Comparison of ENCODE assay signal across 1 cellular context in genomic region chrX:152896450-152896849, GRCh38.
TF ChIP-seq lines count a peak whose summit lies in the region.

No MANE protein-coding gene starts in this region.

TF ChIP-seq in GM23338, 12 proteins besides CTCF, POLR2A, EP300 and RAD21 (continued from another document):
- no peak for TF ChIP-seq ZNF462 (CRISPR knock-in tag; IDR thresholded peaks at IDR 0.05)
